In the genomic region with DNA sequence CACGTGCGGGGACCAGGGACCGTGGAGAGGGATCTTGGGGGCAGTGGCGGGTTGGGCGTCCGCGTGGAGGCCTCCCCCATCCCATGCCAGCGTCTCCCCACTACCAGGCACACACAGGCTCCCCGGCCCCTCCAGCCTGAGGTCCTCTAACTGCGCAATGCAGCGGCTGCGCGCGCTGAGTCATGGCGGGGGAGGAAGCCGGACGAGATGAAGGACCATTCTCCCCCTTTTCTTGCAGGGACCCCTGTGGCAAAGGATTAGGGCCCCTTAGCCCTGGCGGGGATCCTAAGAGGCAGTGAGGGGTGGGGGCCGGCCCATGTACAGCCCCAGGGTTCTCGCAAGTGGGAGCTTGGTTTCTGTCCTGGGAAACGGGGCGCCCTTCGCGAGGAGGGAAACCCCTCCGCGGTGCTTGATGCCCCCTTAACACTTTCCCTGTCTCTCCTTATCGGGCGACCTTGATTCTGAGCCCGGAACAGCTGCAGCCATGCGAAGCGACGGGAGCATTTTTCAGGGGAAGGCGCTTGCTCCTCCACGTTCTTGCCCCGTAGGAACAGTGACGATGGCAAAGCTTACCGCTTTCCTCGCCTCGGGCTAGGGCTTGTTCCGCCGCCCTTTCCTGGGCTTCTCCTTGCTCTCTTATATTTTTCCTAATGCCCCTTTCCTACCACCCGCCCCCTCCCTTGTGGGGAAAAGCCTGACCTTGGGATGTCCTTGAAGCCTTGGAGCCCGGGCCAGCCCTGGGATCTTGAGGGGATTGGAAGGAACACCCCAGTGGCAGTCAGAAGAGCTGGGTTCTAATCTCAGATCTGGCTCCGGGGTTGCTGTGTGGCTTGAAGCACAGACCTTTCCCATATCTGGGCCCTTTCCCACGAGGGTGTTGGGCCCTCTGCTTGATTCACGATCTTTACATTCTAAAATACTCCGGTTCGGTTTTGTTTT, we compare ENCODE assay signal across 1 cellular context.
TF ChIP-seq lines count a peak whose summit lies in the region.

No MANE protein-coding gene starts in this region.

TF ChIP-seq in HepG2, 621 proteins besides CTCF, POLR2A, EP300 and RAD21 (continued from another document and continues in another):
- TF ChIP-seq, protein P1, sequence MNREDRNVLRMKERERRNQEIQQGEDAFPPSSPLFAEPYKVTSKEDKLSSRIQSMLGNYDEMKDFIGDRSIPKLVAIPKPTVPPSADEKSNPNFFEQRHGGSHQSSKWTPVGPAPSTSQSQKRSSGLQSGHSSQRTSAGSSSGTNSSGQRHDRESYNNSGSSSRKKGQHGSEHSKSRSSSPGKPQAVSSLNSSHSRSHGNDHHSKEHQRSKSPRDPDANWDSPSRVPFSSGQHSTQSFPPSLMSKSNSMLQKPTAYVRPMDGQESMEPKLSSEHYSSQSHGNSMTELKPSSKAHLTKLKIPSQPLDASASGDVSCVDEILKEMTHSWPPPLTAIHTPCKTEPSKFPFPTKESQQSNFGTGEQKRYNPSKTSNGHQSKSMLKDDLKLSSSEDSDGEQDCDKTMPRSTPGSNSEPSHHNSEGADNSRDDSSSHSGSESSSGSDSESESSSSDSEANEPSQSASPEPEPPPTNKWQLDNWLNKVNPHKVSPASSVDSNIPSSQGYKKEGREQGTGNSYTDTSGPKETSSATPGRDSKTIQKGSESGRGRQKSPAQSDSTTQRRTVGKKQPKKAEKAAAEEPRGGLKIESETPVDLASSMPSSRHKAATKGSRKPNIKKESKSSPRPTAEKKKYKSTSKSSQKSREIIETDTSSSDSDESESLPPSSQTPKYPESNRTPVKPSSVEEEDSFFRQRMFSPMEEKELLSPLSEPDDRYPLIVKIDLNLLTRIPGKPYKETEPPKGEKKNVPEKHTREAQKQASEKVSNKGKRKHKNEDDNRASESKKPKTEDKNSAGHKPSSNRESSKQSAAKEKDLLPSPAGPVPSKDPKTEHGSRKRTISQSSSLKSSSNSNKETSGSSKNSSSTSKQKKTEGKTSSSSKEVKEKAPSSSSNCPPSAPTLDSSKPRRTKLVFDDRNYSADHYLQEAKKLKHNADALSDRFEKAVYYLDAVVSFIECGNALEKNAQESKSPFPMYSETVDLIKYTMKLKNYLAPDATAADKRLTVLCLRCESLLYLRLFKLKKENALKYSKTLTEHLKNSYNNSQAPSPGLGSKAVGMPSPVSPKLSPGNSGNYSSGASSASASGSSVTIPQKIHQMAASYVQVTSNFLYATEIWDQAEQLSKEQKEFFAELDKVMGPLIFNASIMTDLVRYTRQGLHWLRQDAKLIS (CRISPR knock-in tag; IDR thresholded peaks at IDR 0.05): 0 out of 2 replicates have a peak, but pooled peaks have one; percentile 84
- TF ChIP-seq ZNF468 (CRISPR knock-in tag; IDR thresholded peaks at IDR 0.05) (no peak), MZF1 (CRISPR knock-in tag; IDR thresholded peaks at IDR 0.05; ENCODE audit: borderline replicate concordance) (no peak; the same call in 1 of the 2 replicates), ZNF660 (CRISPR knock-in tag; IDR thresholded peaks at IDR 0.05; ENCODE audit: borderline replicate concordance, low read depth) (no peak), KDM5B (CRISPR knock-in tag; IDR thresholded peaks at IDR 0.05; ENCODE audit: borderline replicate concordance) (no peak), LCORL (IDR thresholded peaks at IDR 0.05) (no peak), LCORL (CRISPR knock-in tag; IDR thresholded peaks at IDR 0.05) (no peak), ZNF431 (CRISPR knock-in tag; IDR thresholded peaks at IDR 0.05; ENCODE audit: borderline replicate concordance, low read depth) (no peak), HNRNPLL (IDR thresholded peaks at IDR 0.05; ENCODE audit: low read depth, low read length, poor library complexity, severe bottlenecking) (no peak), TARDBP (CRISPR knock-in tag; IDR thresholded peaks at IDR 0.05) (peak; percentile 7; the same call in 1 of the 2 replicates), ZNF83 (CRISPR knock-in tag; IDR thresholded peaks at IDR 0.05; ENCODE audit: borderline replicate concordance) (0 out of 2 replicates have a peak, but pooled peaks have one; percentile 21), ZSCAN9 (CRISPR knock-in tag; IDR thresholded peaks at IDR 0.05; ENCODE audit: borderline replicate concordance) (no peak), HOXA3 (CRISPR knock-in tag; IDR thresholded peaks at IDR 0.05) (no peak), ZBTB1 (CRISPR knock-in tag; IDR thresholded peaks at IDR 0.05; ENCODE audit: borderline replicate concordance) (no peak), ZFP41 (CRISPR knock-in tag; IDR thresholded peaks at IDR 0.05; ENCODE audit: borderline replicate concordance) (0 out of 2 replicates have a peak, but pooled peaks have one; percentile 44), ZFYVE20 (CRISPR knock-in tag; IDR thresholded peaks at IDR 0.05; ENCODE audit: borderline replicate concordance, low read depth) (no peak; the same call in 1 of the 2 replicates), PHF21A (CRISPR knock-in tag; IDR thresholded peaks at IDR 0.05) (no peak), TBX3 (IDR thresholded peaks at IDR 0.05; ENCODE audit: borderline replicate concordance) (no peak), ELF4 (CRISPR knock-in tag; IDR thresholded peaks at IDR 0.05; ENCODE audit: borderline replicate concordance) (no peak; the same call in 1 of the 2 replicates), GFI1 (CRISPR knock-in tag; IDR thresholded peaks at IDR 0.05; ENCODE audit: borderline replicate concordance) (no peak; the same call in none of the 2 replicates), KAT2B (IDR thresholded peaks at IDR 0.05; ENCODE audit: borderline replicate concordance, low read depth, low read length) (no peak), ZNF619 (CRISPR knock-in tag; IDR thresholded peaks at IDR 0.05) (no peak), NR2C2 (CRISPR knock-in tag; IDR thresholded peaks at IDR 0.05; ENCODE audit: borderline replicate concordance) (no peak), NCOA5 (CRISPR knock-in tag; IDR thresholded peaks at IDR 0.05) (no peak), ISL2 (CRISPR knock-in tag; IDR thresholded peaks at IDR 0.05) (no peak), XBP1 (CRISPR knock-in tag; IDR thresholded peaks at IDR 0.05) (no peak), HOXA7 (CRISPR knock-in tag; IDR thresholded peaks at IDR 0.05) (no peak; the same call in 1 of the 2 replicates), MBD4 (IDR thresholded peaks at IDR 0.05; ENCODE audit: borderline replicate concordance, low read length) (no peak), ZSCAN21 (CRISPR knock-in tag; IDR thresholded peaks at IDR 0.05; ENCODE audit: borderline replicate concordance) (no peak), ZNF547 (CRISPR knock-in tag; IDR thresholded peaks at IDR 0.05) (0 out of 2 replicates have a peak, but pooled peaks have one; percentile 76), GATA4 (IDR thresholded peaks at IDR 0.05; ENCODE audit: borderline replicate concordance, low read depth) (no peak), ZFP36L2 (CRISPR knock-in tag; IDR thresholded peaks at IDR 0.05) (no peak), GABPA (IDR thresholded peaks at IDR 0.05; ENCODE audit: low read depth, low read length) (no peak), GABPA (CRISPR knock-in tag; IDR thresholded peaks at IDR 0.05; ENCODE audit: low read depth) (no peak), ZNF816 (CRISPR knock-in tag; IDR thresholded peaks at IDR 0.05; ENCODE audit: borderline replicate concordance) (no peak), ZNF782 (CRISPR knock-in tag; IDR thresholded peaks at IDR 0.05; ENCODE audit: borderline replicate concordance) (peak; percentile 47; the same call in 1 of the 2 replicates), MAFG (CRISPR knock-in tag; IDR thresholded peaks at IDR 0.05) (peak; percentile 80; the same call in 1 of the 2 replicates), SIX4 (CRISPR knock-in tag; IDR thresholded peaks at IDR 0.05) (no peak), ZNF383 (CRISPR knock-in tag; IDR thresholded peaks at IDR 0.05; ENCODE audit: borderline replicate concordance) (no peak), ZNF616 (CRISPR knock-in tag; IDR thresholded peaks at IDR 0.05; ENCODE audit: low read depth) (no peak)
- TF ChIP-seq, protein P2, sequence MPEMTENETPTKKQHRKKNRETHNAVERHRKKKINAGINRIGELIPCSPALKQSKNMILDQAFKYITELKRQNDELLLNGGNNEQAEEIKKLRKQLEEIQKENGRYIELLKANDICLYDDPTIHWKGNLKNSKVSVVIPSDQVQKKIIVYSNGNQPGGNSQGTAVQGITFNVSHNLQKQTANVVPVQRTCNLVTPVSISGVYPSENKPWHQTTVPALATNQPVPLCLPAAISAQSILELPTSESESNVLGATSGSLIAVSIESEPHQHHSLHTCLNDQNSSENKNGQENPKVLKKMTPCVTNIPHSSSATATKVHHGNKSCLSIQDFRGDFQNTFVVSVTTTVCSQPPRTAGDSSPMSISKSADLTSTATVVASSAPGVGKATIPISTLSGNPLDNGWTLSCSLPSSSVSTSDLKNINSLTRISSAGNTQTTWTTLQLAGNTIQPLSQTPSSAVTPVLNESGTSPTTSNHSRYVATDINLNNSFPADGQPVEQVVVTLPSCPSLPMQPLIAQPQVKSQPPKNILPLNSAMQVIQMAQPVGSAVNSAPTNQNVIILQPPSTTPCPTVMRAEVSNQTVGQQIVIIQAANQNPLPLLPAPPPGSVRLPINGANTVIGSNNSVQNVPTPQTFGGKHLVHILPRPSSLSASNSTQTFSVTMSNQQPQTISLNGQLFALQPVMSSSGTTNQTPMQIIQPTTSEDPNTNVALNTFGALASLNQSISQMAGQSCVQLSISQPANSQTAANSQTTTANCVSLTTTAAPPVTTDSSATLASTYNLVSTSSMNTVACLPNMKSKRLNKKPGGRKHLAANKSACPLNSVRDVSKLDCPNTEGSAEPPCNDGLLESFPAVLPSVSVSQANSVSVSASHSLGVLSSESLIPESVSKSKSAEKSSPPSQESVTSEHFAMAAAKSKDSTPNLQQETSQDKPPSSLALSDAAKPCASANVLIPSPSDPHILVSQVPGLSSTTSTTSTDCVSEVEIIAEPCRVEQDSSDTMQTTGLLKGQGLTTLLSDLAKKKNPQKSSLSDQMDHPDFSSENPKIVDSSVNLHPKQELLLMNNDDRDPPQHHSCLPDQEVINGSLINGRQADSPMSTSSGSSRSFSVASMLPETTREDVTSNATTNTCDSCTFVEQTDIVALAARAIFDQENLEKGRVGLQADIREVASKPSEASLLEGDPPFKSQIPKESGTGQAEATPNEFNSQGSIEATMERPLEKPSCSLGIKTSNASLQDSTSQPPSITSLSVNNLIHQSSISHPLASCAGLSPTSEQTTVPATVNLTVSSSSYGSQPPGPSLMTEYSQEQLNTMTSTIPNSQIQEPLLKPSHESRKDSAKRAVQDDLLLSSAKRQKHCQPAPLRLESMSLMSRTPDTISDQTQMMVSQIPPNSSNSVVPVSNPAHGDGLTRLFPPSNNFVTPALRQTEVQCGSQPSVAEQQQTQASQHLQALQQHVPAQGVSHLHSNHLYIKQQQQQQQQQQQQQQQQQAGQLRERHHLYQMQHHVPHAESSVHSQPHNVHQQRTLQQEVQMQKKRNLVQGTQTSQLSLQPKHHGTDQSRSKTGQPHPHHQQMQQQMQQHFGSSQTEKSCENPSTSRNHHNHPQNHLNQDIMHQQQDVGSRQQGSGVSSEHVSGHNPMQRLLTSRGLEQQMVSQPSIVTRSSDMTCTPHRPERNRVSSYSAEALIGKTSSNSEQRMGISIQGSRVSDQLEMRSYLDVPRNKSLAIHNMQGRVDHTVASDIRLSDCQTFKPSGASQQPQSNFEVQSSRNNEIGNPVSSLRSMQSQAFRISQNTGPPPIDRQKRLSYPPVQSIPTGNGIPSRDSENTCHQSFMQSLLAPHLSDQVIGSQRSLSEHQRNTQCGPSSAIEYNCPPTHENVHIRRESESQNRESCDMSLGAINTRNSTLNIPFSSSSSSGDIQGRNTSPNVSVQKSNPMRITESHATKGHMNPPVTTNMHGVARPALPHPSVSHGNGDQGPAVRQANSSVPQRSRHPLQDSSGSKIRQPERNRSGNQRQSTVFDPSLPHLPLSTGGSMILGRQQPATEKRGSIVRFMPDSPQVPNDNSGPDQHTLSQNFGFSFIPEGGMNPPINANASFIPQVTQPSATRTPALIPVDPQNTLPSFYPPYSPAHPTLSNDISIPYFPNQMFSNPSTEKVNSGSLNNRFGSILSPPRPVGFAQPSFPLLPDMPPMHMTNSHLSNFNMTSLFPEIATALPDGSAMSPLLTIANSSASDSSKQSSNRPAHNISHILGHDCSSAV (CRISPR knock-in tag; IDR thresholded peaks at IDR 0.05; ENCODE audit: borderline replicate concordance): no peak
- TF ChIP-seq, protein P3, sequence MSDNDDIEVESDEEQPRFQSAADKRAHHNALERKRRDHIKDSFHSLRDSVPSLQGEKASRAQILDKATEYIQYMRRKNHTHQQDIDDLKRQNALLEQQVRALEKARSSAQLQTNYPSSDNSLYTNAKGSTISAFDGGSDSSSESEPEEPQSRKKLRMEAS (IDR thresholded peaks at IDR 0.05): no peak
- TF ChIP-seq, protein P4, sequence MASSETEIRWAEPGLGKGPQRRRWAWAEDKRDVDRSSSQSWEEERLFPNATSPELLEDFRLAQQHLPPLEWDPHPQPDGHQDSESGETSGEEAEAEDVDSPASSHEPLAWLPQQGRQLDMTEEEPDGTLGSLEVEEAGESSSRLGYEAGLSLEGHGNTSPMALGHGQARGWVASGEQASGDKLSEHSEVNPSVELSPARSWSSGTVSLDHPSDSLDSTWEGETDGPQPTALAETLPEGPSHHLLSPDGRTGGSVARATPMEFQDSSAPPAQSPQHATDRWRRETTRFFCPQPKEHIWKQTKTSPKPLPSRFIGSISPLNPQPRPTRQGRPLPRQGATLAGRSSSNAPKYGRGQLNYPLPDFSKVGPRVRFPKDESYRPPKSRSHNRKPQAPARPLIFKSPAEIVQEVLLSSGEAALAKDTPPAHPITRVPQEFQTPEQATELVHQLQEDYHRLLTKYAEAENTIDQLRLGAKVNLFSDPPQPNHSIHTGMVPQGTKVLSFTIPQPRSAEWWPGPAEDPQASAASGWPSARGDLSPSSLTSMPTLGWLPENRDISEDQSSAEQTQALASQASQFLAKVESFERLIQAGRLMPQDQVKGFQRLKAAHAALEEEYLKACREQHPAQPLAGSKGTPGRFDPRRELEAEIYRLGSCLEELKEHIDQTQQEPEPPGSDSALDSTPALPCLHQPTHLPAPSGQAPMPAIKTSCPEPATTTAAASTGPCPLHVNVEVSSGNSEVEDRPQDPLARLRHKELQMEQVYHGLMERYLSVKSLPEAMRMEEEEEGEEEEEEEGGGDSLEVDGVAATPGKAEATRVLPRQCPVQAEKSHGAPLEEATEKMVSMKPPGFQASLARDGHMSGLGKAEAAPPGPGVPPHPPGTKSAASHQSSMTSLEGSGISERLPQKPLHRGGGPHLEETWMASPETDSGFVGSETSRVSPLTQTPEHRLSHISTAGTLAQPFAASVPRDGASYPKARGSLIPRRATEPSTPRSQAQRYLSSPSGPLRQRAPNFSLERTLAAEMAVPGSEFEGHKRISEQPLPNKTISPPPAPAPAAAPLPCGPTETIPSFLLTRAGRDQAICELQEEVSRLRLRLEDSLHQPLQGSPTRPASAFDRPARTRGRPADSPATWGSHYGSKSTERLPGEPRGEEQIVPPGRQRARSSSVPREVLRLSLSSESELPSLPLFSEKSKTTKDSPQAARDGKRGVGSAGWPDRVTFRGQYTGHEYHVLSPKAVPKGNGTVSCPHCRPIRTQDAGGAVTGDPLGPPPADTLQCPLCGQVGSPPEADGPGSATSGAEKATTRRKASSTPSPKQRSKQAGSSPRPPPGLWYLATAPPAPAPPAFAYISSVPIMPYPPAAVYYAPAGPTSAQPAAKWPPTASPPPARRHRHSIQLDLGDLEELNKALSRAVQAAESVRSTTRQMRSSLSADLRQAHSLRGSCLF (CRISPR knock-in tag; IDR thresholded peaks at IDR 0.05; ENCODE audit: borderline replicate concordance): no peak
- TF ChIP-seq, protein P5, sequence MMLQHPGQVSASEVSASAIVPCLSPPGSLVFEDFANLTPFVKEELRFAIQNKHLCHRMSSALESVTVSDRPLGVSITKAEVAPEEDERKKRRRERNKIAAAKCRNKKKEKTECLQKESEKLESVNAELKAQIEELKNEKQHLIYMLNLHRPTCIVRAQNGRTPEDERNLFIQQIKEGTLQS (CRISPR knock-in tag; IDR thresholded peaks at IDR 0.05): no peak
- TF ChIP-seq, protein P6, sequence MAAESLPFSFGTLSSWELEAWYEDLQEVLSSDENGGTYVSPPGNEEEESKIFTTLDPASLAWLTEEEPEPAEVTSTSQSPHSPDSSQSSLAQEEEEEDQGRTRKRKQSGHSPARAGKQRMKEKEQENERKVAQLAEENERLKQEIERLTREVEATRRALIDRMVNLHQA (CRISPR knock-in tag; IDR thresholded peaks at IDR 0.05): no peak
